ENCODE assay signal across 11 cellular contexts in genomic region chr10:16996530-16996964, GRCh38.
A peak's percentile ranks its signal among the peaks of the same experiment; 100 is the strongest.
DNase-seq lines count a peak whose midpoint lies in the region; ATAC-seq and TF ChIP-seq lines count a peak whose summit lies in the region.
"Had no signal": no experiment of that assay in that cellular context is flagged by ENCODE, and none has a peak within 500 bp of the region (broad histone marks: within the 10 kb centered on the region; RNA-seq: fewer than 3 reads in every experiment).

No MANE protein-coding gene starts in this region.

- peak overlapping the region; percentile 0 for H3K4me3 Mint-ChIP-seq in stimulated activated naive CD8-positive, alpha-beta T cell treated with anti-CD3 and anti-CD28 coated beads, Interleukin-15, Interleukin-2, amounts not matched to agents 100 ng/mL and 50 ng/mL, for 24 hours

- no peaks in the 10 kb centered on the region for H3K9me3 ChIP-seq in muscle layer of duodenum (ENCODE audit: control insufficient read depth in 1 of 2, low read length in 2 of 2)
- H3K9me3 ChIP-seq: prostate gland had no signal

- H3K27me3 Mint-ChIP-seq in stimulated activated naive CD8-positive, alpha-beta T cell treated with anti-CD3 and anti-CD28 coated beads, Interleukin-15, Interleukin-2, amounts not matched to agents 100 ng/mL and 50 ng/mL, for 24 hours = no peaks in the 10 kb centered on the region
- H3K27me3 Mint-ChIP-seq: activated naive CD4-positive, alpha-beta T cell treated with anti-CD3 and anti-CD28 coated beads, Interleukin-2, amount 50 U/mL, for 24 hours had no signal

- peaks cover 0 to 1% of the 10 kb centered on the region in 2 donors for H3K36me3 ChIP-seq in muscle layer of duodenum (ENCODE audit: control insufficient read depth in 1 of 2, insufficient read depth in 2 of 2, low read length in 2 of 2)
- H3K36me3 ChIP-seq: prostate gland had no signal

- TF ChIP-seq POLR2A in lower leg skin (IDR thresholded peaks at IDR 0.05) = no peak

- H3K9me3 Mint-ChIP-seq in stimulated activated naive CD8-positive, alpha-beta T cell treated with anti-CD3 and anti-CD28 coated beads, Interleukin-15, Interleukin-2, amounts not matched to agents 100 ng/mL and 50 ng/mL, for 24 hours = peaks cover 7% of the 10 kb centered on the region
- H3K9me3 Mint-ChIP-seq: activated naive CD4-positive, alpha-beta T cell treated with anti-CD3 and anti-CD28 coated beads, Interleukin-2, amount 50 U/mL, for 24 hours had no signal

- peak overlapping the region; percentile 25 for H3K27ac ChIP-seq in muscle layer of duodenum (ENCODE audit: low read length)
- H3K27ac ChIP-seq: prostate gland had no signal

- peak overlapping the region in 1 of 2 donors; percentile 9 for H3K4me3 ChIP-seq in cardiac fibroblast (replicated peaks in 1 of 2; ENCODE audit: low read depth in 2 of 2, low read length in 2 of 2)
- H3K4me3 ChIP-seq in muscle layer of duodenum (ENCODE audit: low read depth in 1 of 2, low read length in 2 of 2) = no peak overlapping the region
- no peak overlapping the region for H3K4me3 ChIP-seq in lower leg skin (ENCODE audit: low read depth, poor library complexity, severe bottlenecking)
- H3K4me3 ChIP-seq: prostate gland had no signal

- peaks cover 0 to 9% of the 10 kb centered on the region in 2 donors for H3K4me1 ChIP-seq in muscle layer of duodenum (ENCODE audit: control insufficient read depth in 1 of 2, insufficient read depth in 2 of 2, low read length in 2 of 2)

- H3K36me3 Mint-ChIP-seq in stimulated activated naive CD8-positive, alpha-beta T cell treated with anti-CD3 and anti-CD28 coated beads, Interleukin-15, Interleukin-2, amounts not matched to agents 100 ng/mL and 50 ng/mL, for 24 hours (ENCODE audit: low read depth) = no peaks in the 10 kb centered on the region

- H3K27ac Mint-ChIP-seq in stimulated activated naive CD8-positive, alpha-beta T cell treated with anti-CD3 and anti-CD28 coated beads, Interleukin-15, Interleukin-2, amounts not matched to agents 100 ng/mL and 50 ng/mL, for 24 hours = peak overlapping the region; percentile 75

- intact Hi-C loops in lower leg skin (cut with DNase I; ENCODE audit: low total_unique reads) = no loop called here

- 56 to 59% methylated on average over 6 of the region's 6 CpGs for WGBS in lower leg skin, 2 donors

- TF ChIP-seq CTCF in cardiac fibroblast (IDR thresholded peaks at IDR 0.05; ENCODE audit: low read depth, low read length) = no peak
- no peak for TF ChIP-seq CTCF in lower leg skin (IDR thresholded peaks at IDR 0.05)

- peaks cover 36% of the 10 kb centered on the region for H3K4me1 Mint-ChIP-seq in stimulated activated naive CD8-positive, alpha-beta T cell treated with anti-CD3 and anti-CD28 coated beads, Interleukin-15, Interleukin-2, amounts not matched to agents 100 ng/mL and 50 ng/mL, for 24 hours (ENCODE audit: low read depth)

- DNase-seq in stimulated activated naive CD8-positive, alpha-beta T cell treated with anti-CD3 and anti-CD28 coated beads, Interleukin-15, Interleukin-2, amounts not matched to agents 100 U/mL and 50 U/mL, for 24 hours = no peak
- peak; percentile 66 to 85 for DNase-seq in cardiac fibroblast (ENCODE audit: low read depth in 2 of 2)
- no peak for DNase-seq in lower leg skin (ENCODE audit: low spot score in 2 of 2)
- no peak for DNase-seq in stimulated activated CD4-positive, alpha-beta T cell treated with anti-CD3 and anti-CD28 coated beads, Interleukin-2, amount 100 ng/mL, for 24 hours
- no peak for DNase-seq in OCI-M1 (lab: John Stamatoyannopoulos, UW)
- DNase-seq: activated CD4-positive, CD25-positive, alpha-beta regulatory T cell had no signal

- ATAC-seq in stimulated activated naive CD8-positive, alpha-beta T cell treated with anti-CD3 and anti-CD28 coated beads, Interleukin-15, Interleukin-2, amounts not matched to agents 100 U/mL and 50 U/mL, for 24 hours = no peak
- no peak for ATAC-seq in HG02970 (IDR thresholded peaks at IDR 0.05; ENCODE audit: low FRiP score, unreplicated experiment)

- no peaks in the 10 kb centered on the region for H3K27me3 ChIP-seq in muscle layer of duodenum (ENCODE audit: low read depth, low read length)

Comparison
In these comparisons a context has a peak if more than half of its experiments do, and no peak if none do; other contexts are left out.
1. DNase-seq: peak in cardiac fibroblast (2 of 2); none in stimulated activated naive CD8-positive, alpha-beta T cell treated with anti-CD3 and anti-CD28 coated beads, Interleukin-15, Interleukin-2, amounts not matched to agents 100 U/mL and 50 U/mL, for 24 hours (single experiment), lower leg skin (0 of 2), stimulated activated CD4-positive, alpha-beta T cell treated with anti-CD3 and anti-CD28 coated beads, Interleukin-2, amount 100 ng/mL, for 24 hours (0 of 2) and OCI-M1 (single experiment).